In genomic region chr2:73176881-73177644, GRCh38 we compare ENCODE assay signal across 1 cellular context.
TF ChIP-seq lines count a peak whose summit lies in the region.

No MANE protein-coding gene starts in this region.

TF ChIP-seq in HepG2, 621 proteins besides CTCF, POLR2A, EP300 and RAD21 (continued from another document and continues in another):
- TF ChIP-seq FUBP1 (CRISPR knock-in tag; IDR thresholded peaks at IDR 0.05; ENCODE audit: borderline replicate concordance) (no peak), ZNF766 (CRISPR knock-in tag; IDR thresholded peaks at IDR 0.05; ENCODE audit: borderline replicate concordance) (0 out of 2 replicates have a peak, but pooled peaks have one; percentile 47), IKZF1 (IDR thresholded peaks at IDR 0.05) (no peak), ZNF816 (CRISPR knock-in tag; IDR thresholded peaks at IDR 0.05; ENCODE audit: borderline replicate concordance) (no peak), TRIM24 (CRISPR knock-in tag; IDR thresholded peaks at IDR 0.05) (no peak), AGO1 (IDR thresholded peaks at IDR 0.05; ENCODE audit: low read depth, low read length, poor library complexity, severe bottlenecking) (peak; percentile 31), TEAD3 (CRISPR knock-in tag; optimal IDR thresholded peaks at IDR 0.05; ENCODE audit: borderline replicate concordance) (peak; percentile 76), TSC22D2 (CRISPR knock-in tag; IDR thresholded peaks at IDR 0.05; ENCODE audit: borderline replicate concordance) (peak; percentile 86; the same call in 1 of the 2 replicates), ZNF773 (CRISPR knock-in tag; IDR thresholded peaks at IDR 0.05; ENCODE audit: borderline replicate concordance) (no peak), ZNF792 (CRISPR knock-in tag; IDR thresholded peaks at IDR 0.05) (peak; percentile 71; the same call in 1 of the 2 replicates), ZNF660 (CRISPR knock-in tag; IDR thresholded peaks at IDR 0.05; ENCODE audit: borderline replicate concordance, low read depth) (no peak), RNF219 (CRISPR knock-in tag; IDR thresholded peaks at IDR 0.05) (no peak), BHLHE40 (IDR thresholded peaks at IDR 0.05; ENCODE audit: low read length) (no peak), ZNF510 (CRISPR knock-in tag; IDR thresholded peaks at IDR 0.05; ENCODE audit: low read depth) (peak; percentile 75; the same call in 1 of the 2 replicates), ZNF7 (CRISPR knock-in tag; IDR thresholded peaks at IDR 0.05) (no peak), MTF1 (CRISPR knock-in tag; IDR thresholded peaks at IDR 0.05) (no peak), PRDM15 (CRISPR knock-in tag; IDR thresholded peaks at IDR 0.05) (no peak), ATF4 (CRISPR knock-in tag; IDR thresholded peaks at IDR 0.05) (no peak), SCMH1 (CRISPR knock-in tag; IDR thresholded peaks at IDR 0.05; ENCODE audit: borderline replicate concordance) (no peak), ZNF547 (CRISPR knock-in tag; IDR thresholded peaks at IDR 0.05) (no peak; the same call in 1 of the 2 replicates), TOE1 (CRISPR knock-in tag; IDR thresholded peaks at IDR 0.05) (peak; percentile 66; the same call in 1 of the 2 replicates), HNRNPLL (IDR thresholded peaks at IDR 0.05; ENCODE audit: low read depth, low read length, poor library complexity, severe bottlenecking) (peak; percentile 84), ZNF703 (CRISPR knock-in tag; IDR thresholded peaks at IDR 0.05; ENCODE audit: borderline replicate concordance) (no peak), ZNF800 (CRISPR knock-in tag; IDR thresholded peaks at IDR 0.05) (peak; percentile 93), AHR (CRISPR knock-in tag; IDR thresholded peaks at IDR 0.05) (peak; percentile 86; the same call in 1 of the 2 replicates), ZNF280D (CRISPR knock-in tag; IDR thresholded peaks at IDR 0.05) (no peak), ZNF124 (CRISPR knock-in tag; IDR thresholded peaks at IDR 0.05) (peak; percentile 63; the same call in 1 of the 2 replicates), PCBP2 (optimal IDR thresholded peaks at IDR 0.05; ENCODE audit: low read depth, low read length, poor library complexity, severe bottlenecking) (no peak), NPAS2 (CRISPR knock-in tag; IDR thresholded peaks at IDR 0.05; ENCODE audit: borderline replicate concordance) (no peak), ZUFSP (CRISPR knock-in tag; IDR thresholded peaks at IDR 0.05; ENCODE audit: borderline replicate concordance) (no peak), GPBP1L1 (CRISPR knock-in tag; IDR thresholded peaks at IDR 0.05) (no peak), BRF2 (CRISPR knock-in tag; IDR thresholded peaks at IDR 0.05) (peak; percentile 61; the same call in 1 of the 2 replicates), TCF7L2 (IDR thresholded peaks at IDR 0.05; ENCODE audit: low read depth, low read length) (no peak), ZBTB14 (CRISPR knock-in tag; IDR thresholded peaks at IDR 0.05) (peak; percentile 94), SALL2 (CRISPR knock-in tag; IDR thresholded peaks at IDR 0.05) (peak; percentile 83), HMG20B (CRISPR knock-in tag; conservative IDR thresholded peaks at IDR 0.05) (0 out of 2 replicates have a peak, but pooled peaks have one; percentile 18), TAF1 (CRISPR knock-in tag; IDR thresholded peaks at IDR 0.05) (no peak), CEBPB (IDR thresholded peaks at IDR 0.05; ENCODE audit: borderline replicate concordance, low read depth, low read length) (no peak)
